ENCODE assay signal across 1 cellular context in the genomic region with DNA sequence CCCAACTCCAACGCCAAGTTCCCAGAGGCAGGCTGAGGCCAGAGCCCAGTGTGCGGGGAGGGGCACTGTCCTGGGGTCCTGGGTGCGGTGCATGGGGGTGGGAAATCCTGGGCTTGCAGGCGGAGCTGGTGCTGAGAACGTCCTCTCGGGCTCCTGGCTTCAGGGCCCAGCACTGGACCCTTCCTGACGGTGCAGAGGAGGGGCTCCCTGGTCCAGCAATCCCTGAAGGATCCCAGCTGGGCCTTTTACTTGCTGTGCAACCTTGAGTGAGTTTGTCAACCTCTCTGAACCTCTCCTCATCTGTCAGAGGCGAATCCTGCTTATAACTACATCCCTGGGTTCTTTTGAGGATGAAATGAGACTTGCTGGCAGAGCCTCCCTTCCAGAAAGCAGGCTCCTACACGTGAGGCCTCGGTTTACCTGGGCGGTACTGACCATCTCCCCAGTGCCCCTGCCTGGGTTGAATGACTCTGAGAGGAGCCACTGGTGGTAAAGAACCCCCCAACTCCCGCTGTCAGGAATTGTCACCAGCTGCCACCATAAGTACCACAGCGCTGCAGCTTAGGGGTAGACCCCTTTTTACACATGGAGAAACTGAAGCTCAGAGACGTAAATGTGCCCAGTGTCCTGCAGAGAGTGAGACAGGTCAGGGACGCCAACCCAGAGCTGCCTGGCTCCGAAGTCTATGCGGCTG.
TF ChIP-seq lines count a peak whose summit lies in the region.

No MANE protein-coding gene starts in this region.

TF ChIP-seq in K562, 482 proteins besides CTCF, POLR2A, EP300 and RAD21 (continued from another document and continues in another):
- no peak for TF ChIP-seq POLR2B (IDR thresholded peaks at IDR 0.05; ENCODE audit: low read depth, partially characterized antibody)
- TF ChIP-seq BCL6 (CRISPR knock-in tag; IDR thresholded peaks at IDR 0.05): no peak
- TF ChIP-seq SOX6 (IDR thresholded peaks at IDR 0.05): no peak
- TF ChIP-seq ETV1 (tag; conservative IDR thresholded peaks at IDR 0.05; ENCODE audit: low read depth): no peak
- TF ChIP-seq POLR2AphosphoS5 (IDR thresholded peaks at IDR 0.05; ENCODE audit: control insufficient read depth, insufficient read depth, low read depth, low read length): no peak
- TF ChIP-seq ILF3 (IDR thresholded peaks at IDR 0.05; ENCODE audit: borderline replicate concordance): no peak
- TF ChIP-seq KDM4B (IDR thresholded peaks at IDR 0.05; ENCODE audit: borderline replicate concordance in 2 of 2, low read depth in 1 of 2): 0 out of 4 replicates have a peak, but pooled peaks of 1 of the 2 experiments have one; percentile 1
- TF ChIP-seq TCFL5 (CRISPR knock-in tag; conservative IDR thresholded peaks at IDR 0.05): no peak
- TF ChIP-seq, protein P1, sequence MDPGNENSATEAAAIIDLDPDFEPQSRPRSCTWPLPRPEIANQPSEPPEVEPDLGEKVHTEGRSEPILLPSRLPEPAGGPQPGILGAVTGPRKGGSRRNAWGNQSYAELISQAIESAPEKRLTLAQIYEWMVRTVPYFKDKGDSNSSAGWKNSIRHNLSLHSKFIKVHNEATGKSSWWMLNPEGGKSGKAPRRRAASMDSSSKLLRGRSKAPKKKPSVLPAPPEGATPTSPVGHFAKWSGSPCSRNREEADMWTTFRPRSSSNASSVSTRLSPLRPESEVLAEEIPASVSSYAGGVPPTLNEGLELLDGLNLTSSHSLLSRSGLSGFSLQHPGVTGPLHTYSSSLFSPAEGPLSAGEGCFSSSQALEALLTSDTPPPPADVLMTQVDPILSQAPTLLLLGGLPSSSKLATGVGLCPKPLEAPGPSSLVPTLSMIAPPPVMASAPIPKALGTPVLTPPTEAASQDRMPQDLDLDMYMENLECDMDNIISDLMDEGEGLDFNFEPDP (CRISPR knock-in tag; IDR thresholded peaks at IDR 0.05): no peak
- TF ChIP-seq, protein P2, sequence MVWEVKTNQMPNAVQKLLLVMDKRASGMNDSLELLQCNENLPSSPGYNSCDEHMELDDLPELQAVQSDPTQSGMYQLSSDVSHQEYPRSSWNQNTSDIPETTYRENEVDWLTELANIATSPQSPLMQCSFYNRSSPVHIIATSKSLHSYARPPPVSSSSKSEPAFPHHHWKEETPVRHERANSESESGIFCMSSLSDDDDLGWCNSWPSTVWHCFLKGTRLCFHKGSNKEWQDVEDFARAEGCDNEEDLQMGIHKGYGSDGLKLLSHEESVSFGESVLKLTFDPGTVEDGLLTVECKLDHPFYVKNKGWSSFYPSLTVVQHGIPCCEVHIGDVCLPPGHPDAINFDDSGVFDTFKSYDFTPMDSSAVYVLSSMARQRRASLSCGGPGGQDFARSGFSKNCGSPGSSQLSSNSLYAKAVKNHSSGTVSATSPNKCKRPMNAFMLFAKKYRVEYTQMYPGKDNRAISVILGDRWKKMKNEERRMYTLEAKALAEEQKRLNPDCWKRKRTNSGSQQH (CRISPR knock-in tag; IDR thresholded peaks at IDR 0.05): no peak
- no peak for TF ChIP-seq ETV6 (IDR thresholded peaks at IDR 0.05; ENCODE audit: borderline replicate concordance in 1 of 2, low read depth in 2 of 2, low read length in 1 of 2)
- TF ChIP-seq ETV6 (CRISPR knock-in tag; IDR thresholded peaks at IDR 0.05; ENCODE audit: borderline replicate concordance): no peak
- no peak for TF ChIP-seq CC2D1A (IDR thresholded peaks at IDR 0.05)
- TF ChIP-seq ELF1 (tag; IDR thresholded peaks at IDR 0.05): no peak
- peak; percentile 74 for TF ChIP-seq ZFP36 (IDR thresholded peaks at IDR 0.05; ENCODE audit: low read depth, low read length, partially characterized antibody)
- TF ChIP-seq, protein P3, sequence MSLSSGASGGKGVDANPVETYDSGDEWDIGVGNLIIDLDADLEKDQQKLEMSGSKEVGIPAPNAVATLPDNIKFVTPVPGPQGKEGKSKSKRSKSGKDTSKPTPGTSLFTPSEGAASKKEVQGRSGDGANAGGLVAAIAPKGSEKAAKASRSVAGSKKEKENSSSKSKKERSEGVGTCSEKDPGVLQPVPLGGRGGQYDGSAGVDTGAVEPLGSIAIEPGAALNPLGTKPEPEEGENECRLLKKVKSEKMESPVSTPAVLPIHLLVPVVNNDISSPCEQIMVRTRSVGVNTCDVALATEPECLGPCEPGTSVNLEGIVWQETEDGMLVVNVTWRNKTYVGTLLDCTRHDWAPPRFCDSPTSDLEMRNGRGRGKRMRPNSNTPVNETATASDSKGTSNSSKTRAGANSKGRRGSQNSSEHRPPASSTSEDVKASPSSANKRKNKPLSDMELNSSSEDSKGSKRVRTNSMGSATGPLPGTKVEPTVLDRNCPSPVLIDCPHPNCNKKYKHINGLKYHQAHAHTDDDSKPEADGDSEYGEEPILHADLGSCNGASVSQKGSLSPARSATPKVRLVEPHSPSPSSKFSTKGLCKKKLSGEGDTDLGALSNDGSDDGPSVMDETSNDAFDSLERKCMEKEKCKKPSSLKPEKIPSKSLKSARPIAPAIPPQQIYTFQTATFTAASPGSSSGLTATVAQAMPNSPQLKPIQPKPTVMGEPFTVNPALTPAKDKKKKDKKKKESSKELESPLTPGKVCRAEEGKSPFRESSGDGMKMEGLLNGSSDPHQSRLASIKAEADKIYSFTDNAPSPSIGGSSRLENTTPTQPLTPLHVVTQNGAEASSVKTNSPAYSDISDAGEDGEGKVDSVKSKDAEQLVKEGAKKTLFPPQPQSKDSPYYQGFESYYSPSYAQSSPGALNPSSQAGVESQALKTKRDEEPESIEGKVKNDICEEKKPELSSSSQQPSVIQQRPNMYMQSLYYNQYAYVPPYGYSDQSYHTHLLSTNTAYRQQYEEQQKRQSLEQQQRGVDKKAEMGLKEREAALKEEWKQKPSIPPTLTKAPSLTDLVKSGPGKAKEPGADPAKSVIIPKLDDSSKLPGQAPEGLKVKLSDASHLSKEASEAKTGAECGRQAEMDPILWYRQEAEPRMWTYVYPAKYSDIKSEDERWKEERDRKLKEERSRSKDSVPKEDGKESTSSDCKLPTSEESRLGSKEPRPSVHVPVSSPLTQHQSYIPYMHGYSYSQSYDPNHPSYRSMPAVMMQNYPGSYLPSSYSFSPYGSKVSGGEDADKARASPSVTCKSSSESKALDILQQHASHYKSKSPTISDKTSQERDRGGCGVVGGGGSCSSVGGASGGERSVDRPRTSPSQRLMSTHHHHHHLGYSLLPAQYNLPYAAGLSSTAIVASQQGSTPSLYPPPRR (CRISPR knock-in tag; IDR thresholded peaks at IDR 0.05; ENCODE audit: borderline replicate concordance): no peak
- no peak for TF ChIP-seq TSC22D4 (tag; IDR thresholded peaks at IDR 0.05)
- TF ChIP-seq FUS (optimal IDR thresholded peaks at IDR 0.05; ENCODE audit: low read depth, low read length): no peak
- no peak for TF ChIP-seq KLF13 (tag; IDR thresholded peaks at IDR 0.05; ENCODE audit: borderline replicate concordance, low read depth)
- TF ChIP-seq ELF2 (CRISPR knock-in tag; IDR thresholded peaks at IDR 0.05): no peak
- TF ChIP-seq POLR2AphosphoS2 (IDR thresholded peaks at IDR 0.05; ENCODE audit: low read length): no peak
- TF ChIP-seq, protein P4, sequence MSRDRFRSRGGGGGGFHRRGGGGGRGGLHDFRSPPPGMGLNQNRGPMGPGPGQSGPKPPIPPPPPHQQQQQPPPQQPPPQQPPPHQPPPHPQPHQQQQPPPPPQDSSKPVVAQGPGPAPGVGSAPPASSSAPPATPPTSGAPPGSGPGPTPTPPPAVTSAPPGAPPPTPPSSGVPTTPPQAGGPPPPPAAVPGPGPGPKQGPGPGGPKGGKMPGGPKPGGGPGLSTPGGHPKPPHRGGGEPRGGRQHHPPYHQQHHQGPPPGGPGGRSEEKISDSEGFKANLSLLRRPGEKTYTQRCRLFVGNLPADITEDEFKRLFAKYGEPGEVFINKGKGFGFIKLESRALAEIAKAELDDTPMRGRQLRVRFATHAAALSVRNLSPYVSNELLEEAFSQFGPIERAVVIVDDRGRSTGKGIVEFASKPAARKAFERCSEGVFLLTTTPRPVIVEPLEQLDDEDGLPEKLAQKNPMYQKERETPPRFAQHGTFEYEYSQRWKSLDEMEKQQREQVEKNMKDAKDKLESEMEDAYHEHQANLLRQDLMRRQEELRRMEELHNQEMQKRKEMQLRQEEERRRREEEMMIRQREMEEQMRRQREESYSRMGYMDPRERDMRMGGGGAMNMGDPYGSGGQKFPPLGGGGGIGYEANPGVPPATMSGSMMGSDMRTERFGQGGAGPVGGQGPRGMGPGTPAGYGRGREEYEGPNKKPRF (IDR thresholded peaks at IDR 0.05; ENCODE audit: low read depth, low read length): no peak
- no peak for TF ChIP-seq STAG1 (CRISPR knock-in tag; IDR thresholded peaks at IDR 0.05; ENCODE audit: borderline replicate concordance)
- TF ChIP-seq, protein P5, sequence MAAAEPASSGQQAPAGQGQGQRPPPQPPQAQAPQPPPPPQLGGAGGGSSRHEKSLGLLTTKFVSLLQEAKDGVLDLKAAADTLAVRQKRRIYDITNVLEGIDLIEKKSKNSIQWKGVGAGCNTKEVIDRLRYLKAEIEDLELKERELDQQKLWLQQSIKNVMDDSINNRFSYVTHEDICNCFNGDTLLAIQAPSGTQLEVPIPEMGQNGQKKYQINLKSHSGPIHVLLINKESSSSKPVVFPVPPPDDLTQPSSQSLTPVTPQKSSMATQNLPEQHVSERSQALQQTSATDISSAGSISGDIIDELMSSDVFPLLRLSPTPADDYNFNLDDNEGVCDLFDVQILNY (CRISPR knock-in tag; IDR thresholded peaks at IDR 0.05): no peak
- TF ChIP-seq SUPT5H (IDR thresholded peaks at IDR 0.05): no peak
- no peak for TF ChIP-seq RCOR1 (IDR thresholded peaks at IDR 0.05; ENCODE audit: borderline replicate concordance in 1 of 2, low read depth in 2 of 2, low read length in 2 of 2)
- TF ChIP-seq, protein P6, sequence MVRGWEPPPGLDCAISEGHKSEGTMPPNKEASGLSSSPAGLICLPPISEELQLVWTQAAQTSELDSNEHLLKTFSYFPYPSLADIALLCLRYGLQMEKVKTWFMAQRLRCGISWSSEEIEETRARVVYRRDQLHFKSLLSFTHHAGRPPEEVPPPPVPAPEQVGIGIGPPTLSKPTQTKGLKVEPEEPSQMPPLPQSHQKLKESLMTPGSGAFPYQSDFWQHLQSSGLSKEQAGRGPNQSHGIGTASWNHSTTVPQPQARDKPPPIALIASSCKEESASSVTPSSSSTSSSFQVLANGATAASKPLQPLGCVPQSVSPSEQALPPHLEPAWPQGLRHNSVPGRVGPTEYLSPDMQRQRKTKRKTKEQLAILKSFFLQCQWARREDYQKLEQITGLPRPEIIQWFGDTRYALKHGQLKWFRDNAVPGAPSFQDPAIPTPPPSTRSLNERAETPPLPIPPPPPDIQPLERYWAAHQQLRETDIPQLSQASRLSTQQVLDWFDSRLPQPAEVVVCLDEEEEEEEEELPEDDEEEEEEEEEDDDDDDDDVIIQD (CRISPR knock-in tag; IDR thresholded peaks at IDR 0.05): no peak
- TF ChIP-seq HNRNPH1 (optimal IDR thresholded peaks at IDR 0.05; ENCODE audit: low read depth, low read length): no peak
- no peak for TF ChIP-seq KAT7 (CRISPR knock-in tag; IDR thresholded peaks at IDR 0.05; ENCODE audit: borderline replicate concordance)
- TF ChIP-seq TCF7L2 (IDR thresholded peaks at IDR 0.05; ENCODE audit: low read depth, low read length): no peak
- no peak for TF ChIP-seq MECOM (CRISPR knock-in tag; IDR thresholded peaks at IDR 0.05)
- no peak for TF ChIP-seq ZNF121 (CRISPR knock-in tag; conservative IDR thresholded peaks at IDR 0.05)
- TF ChIP-seq, protein P7, sequence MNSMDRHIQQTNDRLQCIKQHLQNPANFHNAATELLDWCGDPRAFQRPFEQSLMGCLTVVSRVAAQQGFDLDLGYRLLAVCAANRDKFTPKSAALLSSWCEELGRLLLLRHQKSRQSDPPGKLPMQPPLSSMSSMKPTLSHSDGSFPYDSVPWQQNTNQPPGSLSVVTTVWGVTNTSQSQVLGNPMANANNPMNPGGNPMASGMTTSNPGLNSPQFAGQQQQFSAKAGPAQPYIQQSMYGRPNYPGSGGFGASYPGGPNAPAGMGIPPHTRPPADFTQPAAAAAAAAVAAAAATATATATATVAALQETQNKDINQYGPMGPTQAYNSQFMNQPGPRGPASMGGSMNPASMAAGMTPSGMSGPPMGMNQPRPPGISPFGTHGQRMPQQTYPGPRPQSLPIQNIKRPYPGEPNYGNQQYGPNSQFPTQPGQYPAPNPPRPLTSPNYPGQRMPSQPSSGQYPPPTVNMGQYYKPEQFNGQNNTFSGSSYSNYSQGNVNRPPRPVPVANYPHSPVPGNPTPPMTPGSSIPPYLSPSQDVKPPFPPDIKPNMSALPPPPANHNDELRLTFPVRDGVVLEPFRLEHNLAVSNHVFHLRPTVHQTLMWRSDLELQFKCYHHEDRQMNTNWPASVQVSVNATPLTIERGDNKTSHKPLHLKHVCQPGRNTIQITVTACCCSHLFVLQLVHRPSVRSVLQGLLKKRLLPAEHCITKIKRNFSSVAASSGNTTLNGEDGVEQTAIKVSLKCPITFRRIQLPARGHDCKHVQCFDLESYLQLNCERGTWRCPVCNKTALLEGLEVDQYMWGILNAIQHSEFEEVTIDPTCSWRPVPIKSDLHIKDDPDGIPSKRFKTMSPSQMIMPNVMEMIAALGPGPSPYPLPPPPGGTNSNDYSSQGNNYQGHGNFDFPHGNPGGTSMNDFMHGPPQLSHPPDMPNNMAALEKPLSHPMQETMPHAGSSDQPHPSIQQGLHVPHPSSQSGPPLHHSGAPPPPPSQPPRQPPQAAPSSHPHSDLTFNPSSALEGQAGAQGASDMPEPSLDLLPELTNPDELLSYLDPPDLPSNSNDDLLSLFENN (IDR thresholded peaks at IDR 0.05; ENCODE audit: low read depth in 2 of 2, low read length in 2 of 2): no peak
- TF ChIP-seq KLF1 (tag; IDR thresholded peaks at IDR 0.05): 0 out of 2 replicates have a peak, but pooled peaks have one; percentile 19
- TF ChIP-seq ZEB2 (IDR thresholded peaks at IDR 0.05): no peak
- TF ChIP-seq RBFOX2 (IDR thresholded peaks at IDR 0.05; ENCODE audit: low read depth, low read length): no peak
- no peak for TF ChIP-seq ELF4 (CRISPR knock-in tag; IDR thresholded peaks at IDR 0.05)
- TF ChIP-seq KDM1A (IDR thresholded peaks at IDR 0.05): peak in 1 of 2 experiments; percentile 69; a peak in 2 of 4 replicates
- peak; percentile 59 for TF ChIP-seq RBM25 (IDR thresholded peaks at IDR 0.05; ENCODE audit: low read depth, low read length, severe bottlenecking)
- no peak for TF ChIP-seq ZNF124 (CRISPR knock-in tag; IDR thresholded peaks at IDR 0.05)
- peak; percentile 6 for TF ChIP-seq HNRNPLL (IDR thresholded peaks at IDR 0.05; ENCODE audit: low read depth, low read length, poor library complexity, severe bottlenecking)
